Comparison of ENCODE assay signal across 23 cellular contexts in genomic region chr6:45722876-45723275, GRCh38.
"Had no signal": no experiment of that assay in that cellular context is flagged by ENCODE, and none has a peak within 500 bp of the region (broad histone marks: within the 10 kb centered on the region; RNA-seq: fewer than 3 reads in every experiment).

No MANE protein-coding gene starts in this region.

- H3K4me3 ChIP-seq: coronary artery, esophagus muscularis mucosa, prostate gland, right atrium auricular region, tibial nerve, uterus had no signal

- H3K27ac Mint-ChIP-seq: activated naive CD4-positive, alpha-beta T cell treated with anti-CD3 and anti-CD28 coated beads, Interleukin-2, amount 10 ng/mL, durations not matched to agents 7 days and 5 days; activated naive CD8-positive, alpha-beta T cell treated with anti-CD3 and anti-CD28 coated beads, Interleukin-2, amount 50 U/mL, for 24 hours; immature natural killer cell had no signal

- DNase-seq: activated CD4-positive, alpha-beta T cell treated with anti-CD3 and anti-CD28 coated beads for 48 hours; activated CD4-positive, CD25-positive, alpha-beta regulatory T cell; activated CD8-positive, alpha-beta memory T cell treated with anti-CD3 and anti-CD28 coated beads, Interleukin-2, amount 50 U/mL, for 48 hours; activated effector memory CD4-positive, alpha-beta T cell treated with Interleukin-2 at 50 U/mL for 16 hours; activated naive CD4-positive, alpha-beta T cell treated with anti-CD3 and anti-CD28 coated beads, Interleukin-2, amount 10 ng/mL, durations not matched to agents 7 days and 5 days; activated naive CD8-positive, alpha-beta T cell treated with anti-CD3 and anti-CD28 coated beads, Interleukin-2, amount 50 U/mL, for 24 hours; activated T-cell treated with anti-CD3 and anti-CD28 coated beads, Interleukin-2, amount 50 U/mL, for 48 hours; anterior cingulate cortex; brain microvascular endothelial cell; effector CD4-positive, alpha-beta T cell; immature natural killer cell; naive B cell; stimulated activated CD4-positive, alpha-beta T cell treated with anti-CD3 and anti-CD28 coated beads, Interleukin-2, amount 100 ng/mL, for 24 hours; stimulated activated naive CD8-positive, alpha-beta T cell treated with anti-CD3 and anti-CD28 coated beads, Interleukin-15, Interleukin-2, amounts not matched to agents 100 U/mL and 50 U/mL, for 24 hours; substantia nigra; T1000; uterus had no signal

- H3K27ac ChIP-seq: brain microvascular endothelial cell, coronary artery, esophagus muscularis mucosa, prostate gland, right atrium auricular region, tibial nerve, uterus had no signal

- H3K27me3 ChIP-seq: brain microvascular endothelial cell, right atrium auricular region, tibial nerve, uterus had no signal

- H3K9me3 ChIP-seq: prostate gland, uterus had no signal

- ATAC-seq: activated naive CD8-positive, alpha-beta T cell treated with anti-CD3 and anti-CD28 coated beads, Interleukin-2, amount 50 U/mL, for 24 hours; stimulated activated naive CD8-positive, alpha-beta T cell treated with anti-CD3 and anti-CD28 coated beads, Interleukin-15, Interleukin-2, amounts not matched to agents 100 U/mL and 50 U/mL, for 24 hours had no signal

- H3K4me1 ChIP-seq: prostate gland, tibial nerve, uterus had no signal

- H3K36me3 ChIP-seq: brain microvascular endothelial cell, esophagus muscularis mucosa, prostate gland, right atrium auricular region, tibial nerve, uterus had no signal

- H3K36me3 Mint-ChIP-seq: activated naive CD4-positive, alpha-beta T cell treated with anti-CD3 and anti-CD28 coated beads, Interleukin-2, amount 10 ng/mL, durations not matched to agents 7 days and 5 days; immature natural killer cell had no signal

- H3K9me3 Mint-ChIP-seq: neural crest cell had no signal

- H3K4me3 Mint-ChIP-seq: activated naive CD4-positive, alpha-beta T cell treated with anti-CD3 and anti-CD28 coated beads, Interleukin-2, amount 10 ng/mL, durations not matched to agents 7 days and 5 days; activated naive CD8-positive, alpha-beta T cell treated with anti-CD3 and anti-CD28 coated beads, Interleukin-2, amount 50 U/mL, for 24 hours; immature natural killer cell; naive B cell; neural crest cell had no signal

- H3K4me1 Mint-ChIP-seq: activated naive CD4-positive, alpha-beta T cell treated with anti-CD3 and anti-CD28 coated beads, Interleukin-2, amount 10 ng/mL, durations not matched to agents 7 days and 5 days; immature natural killer cell; naive B cell; neural crest cell had no signal
